In the genomic region with DNA sequence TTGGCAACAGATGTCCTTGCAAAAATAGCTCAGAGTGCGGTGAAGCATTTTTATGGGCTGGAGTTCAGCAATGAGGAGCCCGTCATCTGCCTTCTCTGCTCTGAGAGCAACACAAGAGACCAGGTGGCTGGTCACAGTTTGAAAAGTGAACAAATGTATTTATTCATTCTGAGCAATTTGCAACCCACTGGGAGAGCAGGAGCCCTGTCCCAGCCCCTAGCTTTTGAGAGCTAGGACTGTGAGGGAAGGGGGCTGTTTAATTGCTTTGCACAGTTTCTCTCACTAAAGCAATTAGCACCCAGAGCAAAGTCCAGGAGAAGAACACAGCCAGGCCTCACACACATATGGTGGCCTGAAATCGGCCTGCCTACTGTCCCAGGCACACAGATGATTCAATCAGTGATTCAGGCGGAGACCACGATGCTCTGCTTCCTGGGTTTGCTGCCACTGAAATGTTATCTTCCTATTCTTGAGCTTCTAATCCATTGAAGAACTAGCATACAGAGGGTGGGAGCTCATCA, we compare ENCODE assay signal across 15 cellular contexts.
DNase-seq lines count a peak whose midpoint lies in the region; ATAC-seq and TF ChIP-seq lines count a peak whose summit lies in the region.
"Had no signal": no experiment of that assay in that cellular context is flagged by ENCODE, and none has a peak within 500 bp of the region (broad histone marks: within the 10 kb centered on the region; RNA-seq: fewer than 3 reads in every experiment).

No MANE protein-coding gene starts in this region.

- H3K4me1 ChIP-seq in hepatocyte (ENCODE audit: insufficient read depth), result peaks cover 12% of the 10 kb centered on the region
- H3K4me1 ChIP-seq: suprapubic skin had no signal

- H3K36me3 ChIP-seq in hepatocyte (replicated peaks; ENCODE audit: insufficient read depth, low read depth), result no peaks in the 10 kb centered on the region
- H3K36me3 ChIP-seq: suprapubic skin had no signal

- no peaks in the 10 kb centered on the region for H3K9me3 ChIP-seq in hepatocyte (ENCODE audit: low read depth)
- H3K9me3 ChIP-seq: suprapubic skin had no signal

- no peak for TF ChIP-seq CTCF in hepatocyte (IDR thresholded peaks at IDR 0.05; ENCODE audit: poor library complexity)

- H3K4me1 Mint-ChIP-seq in activated T-cell treated with anti-CD3 and anti-CD28 coated beads, Interleukin-2, amount 50 U/mL, for 4 hours (ENCODE audit: low read depth), result no peaks in the 10 kb centered on the region
- H3K4me1 Mint-ChIP-seq: activated CD4-positive, alpha-beta T cell treated with anti-CD3 and anti-CD28 coated beads, Interleukin-2, amount 10 ng/mL, durations not matched to agents 24 days and 14 days; memory B cell had no signal

- DNase-seq in NCI-H748 (lab: John Stamatoyannopoulos, UW; ENCODE audit: unreplicated experiment), result peak; percentile 10
- no peak for DNase-seq in NCI-H748 treated with DMSO at 0.1 percent for 48 hours (lab: John Stamatoyannopoulos, UW)
- DNase-seq in NCI-H524 (lab: John Stamatoyannopoulos, UW), result peak; percentile 41 to 77
- DNase-seq in hepatocyte (ENCODE audit: low spot score), result no peak
- no peak for DNase-seq in AML-193 (lab: John Stamatoyannopoulos, UW)
- DNase-seq in HuH-7.5 (ENCODE audit: low spot score), result no peak
- no peak for DNase-seq in activated T-cell treated with anti-CD3 and anti-CD28 coated beads, Interleukin-2, amount 50 U/mL, for 4 hours
- no peak for DNase-seq in NCI-H2196 (lab: John Stamatoyannopoulos, UW; ENCODE audit: unreplicated experiment)
- DNase-seq: activated CD4-positive, alpha-beta T cell treated with anti-CD3 and anti-CD28 coated beads, Interleukin-2, amount 10 ng/mL, durations not matched to agents 24 days and 14 days; GM23248; Karpas-422; NCI-H226; T-helper 2 cell had no signal

- H3K4me3 Mint-ChIP-seq in activated T-cell treated with anti-CD3 and anti-CD28 coated beads, Interleukin-2, amount 50 U/mL, for 4 hours, result no peak overlapping the region
- H3K4me3 Mint-ChIP-seq: activated CD4-positive, alpha-beta T cell treated with anti-CD3 and anti-CD28 coated beads, Interleukin-2, amount 10 ng/mL, durations not matched to agents 24 days and 14 days; memory B cell had no signal

- peaks cover 4% of the 10 kb centered on the region for H3K9me3 Mint-ChIP-seq in activated T-cell treated with anti-CD3 and anti-CD28 coated beads, Interleukin-2, amount 50 U/mL, for 4 hours

- no peaks in the 10 kb centered on the region for H4K20me1 ChIP-seq in hepatocyte (ENCODE audit: insufficient read depth, poor library complexity, severe bottlenecking)

- no peak overlapping the region for H2AFZ ChIP-seq in hepatocyte
- H2AFZ ChIP-seq: GM23248 had no signal

- H3K36me3 Mint-ChIP-seq in activated T-cell treated with anti-CD3 and anti-CD28 coated beads, Interleukin-2, amount 50 U/mL, for 4 hours (ENCODE audit: insufficient read depth), result no peaks in the 10 kb centered on the region
- H3K36me3 Mint-ChIP-seq: memory B cell had no signal

- H3K27ac ChIP-seq in hepatocyte, result peak overlapping the region; percentile 42
- H3K27ac ChIP-seq: GM23248, suprapubic skin had no signal

- no peaks in the 10 kb centered on the region for H3K9me2 ChIP-seq in hepatocyte (replicated peaks; ENCODE audit: insufficient read depth)

- no peak overlapping the region for H3K4me2 ChIP-seq in hepatocyte

- no peaks in the 10 kb centered on the region for H3K27me3 ChIP-seq in hepatocyte
- H3K27me3 ChIP-seq: suprapubic skin had no signal

- H3K27me3 Mint-ChIP-seq in activated T-cell treated with anti-CD3 and anti-CD28 coated beads, Interleukin-2, amount 50 U/mL, for 4 hours (ENCODE audit: low read depth), result no peaks in the 10 kb centered on the region
- H3K27me3 Mint-ChIP-seq: memory B cell had no signal

- no peaks in the 10 kb centered on the region for H3K79me2 ChIP-seq in hepatocyte

- ATAC-seq in activated T-cell treated with anti-CD3 and anti-CD28 coated beads, Interleukin-2, amount 50 U/mL, for 4 hours, result no peak

- WGBS in hepatocyte (ENCODE audit: low lambda C conversion rate, missing lambda C conversion rate), result 72% methylated on average over 5 of the region's 5 CpGs

- no peak overlapping the region for H3K4me3 ChIP-seq in hepatocyte
- H3K4me3 ChIP-seq: GM23248, suprapubic skin had no signal

Comparison
In these comparisons a context has a peak if more than half of its experiments do, and no peak if none do; other contexts are left out.
1. DNase-seq: peak in NCI-H748 (single experiment) and NCI-H524 (2 of 2); none in NCI-H748 treated with DMSO at 0.1 percent for 48 hours (single experiment), hepatocyte (single experiment), AML-193 (0 of 2), HuH-7.5 (single experiment), activated T-cell treated with anti-CD3 and anti-CD28 coated beads, Interleukin-2, amount 50 U/mL, for 4 hours (single experiment) and NCI-H2196 (single experiment).